1 cellular context compared by ENCODE assay signal in genomic region chr3:38164966-38165721, GRCh38.
TF ChIP-seq lines count a peak whose summit lies in the region.

TSS of gene OXSR1 (plus strand) at chr3:38165537. CDS start at chr3:38165877, 340 bp downstream.

TF ChIP-seq in GM23338, 12 proteins besides CTCF, POLR2A, EP300 and RAD21 (continued from another document):
- TF ChIP-seq ZNF462 (CRISPR knock-in tag; IDR thresholded peaks at IDR 0.05): no peak
- peak; percentile 99 for TF ChIP-seq CREB1 (CRISPR knock-in tag; IDR thresholded peaks at IDR 0.05; ENCODE audit: low read depth)
- TF ChIP-seq EZH2phosphoT487 (IDR thresholded peaks at IDR 0.05; ENCODE audit: unreplicated experiment): no peak
